Comparison of ENCODE assay signal across 1 cellular context in genomic region chrX:153266140-153266539, GRCh38. TPM values are rescaled to one million over a fixed set of nuclear protein-coding genes. Genes with fewer than 3 reads are reported as not detected.
"Had no signal": no experiment of that assay in that cellular context is flagged by ENCODE, and none has a peak within 500 bp of the region (broad histone marks: within the 10 kb centered on the region; RNA-seq: fewer than 3 reads in every experiment).

No MANE protein-coding gene starts in this region.

RNA-seq across cellular contexts. Expression of gene PNMA6F, which starts 55.4 kb away (rescaled TPM):
- total RNA-seq: GM12878 had no signal
- polyA plus RNA-seq: GM12878 had no signal
